In genomic region chr13:25037057-25037813, GRCh38 we compare ENCODE assay signal across 8 cellular contexts. TPM values are rescaled to one million over a fixed set of nuclear protein-coding genes. Genes with fewer than 3 reads are reported as not detected.
DNase-seq lines count a peak whose midpoint lies in the region; ATAC-seq and TF ChIP-seq lines count a peak whose summit lies in the region.

No MANE protein-coding gene starts in this region.

- WGBS in heart right ventricle, 2 donors: 33 to 34% methylated on average over 12 of the region's 12 CpGs

- no peak overlapping the region for H3K4me3 Mint-ChIP-seq in activated naive CD8-positive, alpha-beta T cell treated with anti-CD3 and anti-CD28 coated beads, Interleukin-2, amount 50 U/mL, for 24 hours

- H3K36me3 Mint-ChIP-seq in activated naive CD8-positive, alpha-beta T cell treated with anti-CD3 and anti-CD28 coated beads, Interleukin-2, amount 50 U/mL, for 24 hours (ENCODE audit: low read depth): no peaks in the 10 kb centered on the region

- TF ChIP-seq CTCF in HL-60 (IDR thresholded peaks at IDR 0.05; ENCODE audit: insufficient read depth, low read length) (peak; percentile 73), OCI-LY3 (IDR thresholded peaks at IDR 0.05; ENCODE audit: low read depth, low read length) (peak; percentile 87), heart right ventricle (IDR thresholded peaks at IDR 0.05) (peak; percentile 45 to 81 (median 76))

- H3K27me3 ChIP-seq in HL-60 (ENCODE audit: insufficient read depth, poor library complexity, severe bottlenecking) (peaks cover 36% of the 10 kb centered on the region), OCI-LY3 (ENCODE audit: low read depth, low read length) (peaks cover 50% of the 10 kb centered on the region), heart right ventricle (peaks cover 0 to 65% (median 43%) of the 10 kb centered on the region in 7 donors)

- H3K4me1 ChIP-seq in OCI-LY3 (ENCODE audit: low read length) (peaks cover 6% of the 10 kb centered on the region), heart right ventricle (no peaks in the 10 kb centered on the region)

- ATAC-seq in activated naive CD8-positive, alpha-beta T cell treated with anti-CD3 and anti-CD28 coated beads, Interleukin-2, amount 50 U/mL, for 24 hours: peak; percentile 65
- ATAC-seq in heart right ventricle: peak in 6 of 8 donors; percentile 61 to 77 (median 65)
- ATAC-seq in HG03045 (IDR thresholded peaks at IDR 0.05; ENCODE audit: unreplicated experiment): no peak

- peaks cover 2% of the 10 kb centered on the region for H3K4me1 Mint-ChIP-seq in activated naive CD8-positive, alpha-beta T cell treated with anti-CD3 and anti-CD28 coated beads, Interleukin-2, amount 50 U/mL, for 24 hours

- no peaks in the 10 kb centered on the region for H4K20me1 ChIP-seq in OCI-LY3 (ENCODE audit: insufficient read depth, low read length)

- H3K36me3 ChIP-seq in OCI-LY3 (replicated peaks; ENCODE audit: low read depth, low read length): no peaks in the 10 kb centered on the region
- no peaks in the 10 kb centered on the region for H3K36me3 ChIP-seq in heart right ventricle

- no peaks in the 10 kb centered on the region for H3K9me3 Mint-ChIP-seq in activated naive CD8-positive, alpha-beta T cell treated with anti-CD3 and anti-CD28 coated beads, Interleukin-2, amount 50 U/mL, for 24 hours

- intact Hi-C loops in heart right ventricle (cut with DNase I): loop anchor here in 6 of 10 donors (2.0 to 5.0 kb wide), 3 partner anchors 30 to 40 kb away; no protein-coding TSS in a partner anchor

- H3K9me3 ChIP-seq in OCI-LY3 (ENCODE audit: insufficient read depth, low read length) (no peaks in the 10 kb centered on the region), heart right ventricle (no peaks in the 10 kb centered on the region)

- H3K4me2 ChIP-seq in OCI-LY3 (ENCODE audit: low read length): no peak overlapping the region

- no peak overlapping the region for H3K27ac Mint-ChIP-seq in activated naive CD8-positive, alpha-beta T cell treated with anti-CD3 and anti-CD28 coated beads, Interleukin-2, amount 50 U/mL, for 24 hours

- DNase-seq in activated gamma-delta T cell treated with Interleukin-2 at 50 U/mL for 16 hours (peak; percentile 8), activated gamma-delta T cell (lab: John Stamatoyannopoulos, UW) (no peak), HL-60 (ENCODE audit: low read depth in 1 of 2, low spot score in 1 of 2) (peak; percentile 11 to 61), heart right ventricle (peak in 1 of 2 donors; percentile 50), renal cortical epithelial cell (ENCODE audit: low read depth) (peak; percentile 57)
- peak; percentile 47 for DNase-seq in activated naive CD8-positive, alpha-beta T cell treated with anti-CD3 and anti-CD28 coated beads, Interleukin-2, amount 50 U/mL, for 24 hours

- H3K4me3 ChIP-seq in HL-60 (replicated peaks; ENCODE audit: insufficient read depth, low read length) (no peak overlapping the region), OCI-LY3 (ENCODE audit: low read length) (no peak overlapping the region), heart right ventricle (no peak overlapping the region)

- H2AFZ ChIP-seq in OCI-LY3 (ENCODE audit: low read depth, low read length): no peak overlapping the region

- H3K27me3 Mint-ChIP-seq in activated naive CD8-positive, alpha-beta T cell treated with anti-CD3 and anti-CD28 coated beads, Interleukin-2, amount 50 U/mL, for 24 hours: peaks cover 28% of the 10 kb centered on the region

- H3K27ac ChIP-seq in HL-60 (replicated peaks) (no peak overlapping the region), OCI-LY3 (ENCODE audit: low read length) (no peak overlapping the region), heart right ventricle (no peak overlapping the region)

- H3K9ac ChIP-seq in OCI-LY3 (ENCODE audit: low read length): no peak overlapping the region

- H3K79me2 ChIP-seq in OCI-LY3 (ENCODE audit: low read length): no peaks in the 10 kb centered on the region

RNA-seq across cellular contexts. Expression of gene PABPC3, which starts 58.7 kb away (rescaled TPM):
- total RNA-seq in heart right ventricle (under 1 TPM in 2 of 10 donors, not detected in 8; 0.09 to 0.10 TPM), renal cortical epithelial cell (0.17 and 0.35 TPM in 2 replicates)
- polyA plus RNA-seq in heart right ventricle: under 1 TPM in 1 of 2 donors, not detected in 1; 0.06 TPM
